1 cellular context compared by ENCODE assay signal in the genomic region with DNA sequence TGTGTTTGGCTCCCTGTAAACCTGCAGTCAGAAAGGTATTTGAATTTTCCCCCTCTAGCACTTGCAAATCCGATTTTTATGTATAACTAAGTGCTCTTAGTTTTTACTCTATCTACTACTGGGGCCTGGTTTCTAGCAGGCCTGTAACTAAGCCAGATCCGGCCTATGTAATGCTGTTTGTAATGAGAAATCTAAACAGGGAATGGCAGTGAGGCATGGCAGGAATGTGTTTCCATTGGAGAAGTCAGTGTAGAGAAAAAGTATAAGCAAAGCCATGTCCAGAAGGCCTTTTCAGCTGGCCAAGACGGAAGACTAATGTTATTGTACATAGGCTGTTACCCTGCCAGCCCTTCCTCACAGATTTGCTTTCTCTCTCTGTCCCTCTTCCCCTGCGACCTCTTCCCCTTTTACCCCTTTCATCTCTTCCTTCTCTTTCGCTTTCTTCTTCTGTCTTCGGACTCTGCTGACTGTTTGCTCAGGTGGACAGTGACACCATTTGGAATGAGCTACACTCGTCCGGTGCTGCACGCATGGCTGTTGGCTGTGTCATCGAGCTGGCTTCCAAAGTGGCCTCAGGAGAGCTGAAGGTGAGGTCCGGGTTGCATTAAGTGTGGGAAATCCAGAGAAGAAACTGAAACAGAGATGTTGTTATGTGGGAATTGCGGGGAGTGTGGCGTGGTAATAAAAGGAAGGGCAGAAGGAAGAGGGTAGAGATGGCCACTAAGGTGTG.
TF ChIP-seq lines count a peak whose summit lies in the region.

No MANE protein-coding gene starts in this region.

TF ChIP-seq in HepG2, 621 proteins besides CTCF, POLR2A, EP300 and RAD21:
- TF ChIP-seq, protein P1, sequence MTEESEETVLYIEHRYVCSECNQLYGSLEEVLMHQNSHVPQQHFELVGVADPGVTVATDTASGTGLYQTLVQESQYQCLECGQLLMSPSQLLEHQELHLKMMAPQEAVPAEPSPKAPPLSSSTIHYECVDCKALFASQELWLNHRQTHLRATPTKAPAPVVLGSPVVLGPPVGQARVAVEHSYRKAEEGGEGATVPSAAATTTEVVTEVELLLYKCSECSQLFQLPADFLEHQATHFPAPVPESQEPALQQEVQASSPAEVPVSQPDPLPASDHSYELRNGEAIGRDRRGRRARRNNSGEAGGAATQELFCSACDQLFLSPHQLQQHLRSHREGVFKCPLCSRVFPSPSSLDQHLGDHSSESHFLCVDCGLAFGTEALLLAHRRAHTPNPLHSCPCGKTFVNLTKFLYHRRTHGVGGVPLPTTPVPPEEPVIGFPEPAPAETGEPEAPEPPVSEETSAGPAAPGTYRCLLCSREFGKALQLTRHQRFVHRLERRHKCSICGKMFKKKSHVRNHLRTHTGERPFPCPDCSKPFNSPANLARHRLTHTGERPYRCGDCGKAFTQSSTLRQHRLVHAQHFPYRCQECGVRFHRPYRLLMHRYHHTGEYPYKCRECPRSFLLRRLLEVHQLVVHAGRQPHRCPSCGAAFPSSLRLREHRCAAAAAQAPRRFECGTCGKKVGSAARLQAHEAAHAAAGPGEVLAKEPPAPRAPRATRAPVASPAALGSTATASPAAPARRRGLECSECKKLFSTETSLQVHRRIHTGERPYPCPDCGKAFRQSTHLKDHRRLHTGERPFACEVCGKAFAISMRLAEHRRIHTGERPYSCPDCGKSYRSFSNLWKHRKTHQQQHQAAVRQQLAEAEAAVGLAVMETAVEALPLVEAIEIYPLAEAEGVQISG (CRISPR knock-in tag; IDR thresholded peaks at IDR 0.05) = no peak
- TF ChIP-seq ZNF614 (CRISPR knock-in tag; IDR thresholded peaks at IDR 0.05; ENCODE audit: borderline replicate concordance) = no peak
- no peak for TF ChIP-seq ZNF558 (CRISPR knock-in tag; IDR thresholded peaks at IDR 0.05; ENCODE audit: borderline replicate concordance)
